In the genomic region with DNA sequence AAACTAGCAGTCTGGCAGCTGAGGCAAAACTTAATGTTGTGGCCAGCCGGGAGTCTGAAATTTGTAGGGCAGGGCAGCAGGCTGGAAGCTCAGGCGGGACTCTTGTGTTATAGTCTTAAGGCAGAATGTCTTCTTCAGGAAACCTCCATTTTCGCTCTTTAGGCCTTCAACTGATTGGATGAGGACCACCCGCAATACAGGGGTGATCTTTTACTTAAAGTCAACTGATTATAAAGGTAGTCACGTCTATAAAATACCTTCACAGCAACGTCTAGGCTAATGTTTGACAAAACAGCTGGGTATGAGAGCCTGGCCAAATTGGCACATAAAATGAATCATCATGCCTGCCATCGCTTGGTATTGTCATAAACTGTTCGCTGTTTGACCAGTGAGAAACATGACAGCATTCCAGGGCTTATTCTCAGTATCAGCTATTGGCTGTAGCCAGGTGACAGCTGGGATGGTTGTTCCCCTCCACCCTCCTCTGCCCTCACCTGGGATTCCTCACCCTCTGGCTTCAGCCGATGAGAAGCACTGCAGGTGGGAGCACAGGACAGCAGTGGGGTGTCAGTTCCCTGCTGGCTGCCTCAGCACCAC, we compare ENCODE assay signal across 27 cellular contexts. TPM values are rescaled to one million over a fixed set of nuclear protein-coding genes. Genes with fewer than 3 reads are reported as not detected.
"Had no signal": no experiment of that assay in that cellular context is flagged by ENCODE, and none has a peak within 500 bp of the region (broad histone marks: within the 10 kb centered on the region; RNA-seq: fewer than 3 reads in every experiment).

No MANE protein-coding gene starts in this region.

- H3K9ac ChIP-seq: neural progenitor cell had no signal

- FAIRE-seq: endothelial cell of umbilical vein, kidney had no signal

- H3K36me3 ChIP-seq: lower lobe of right lung, neural progenitor cell, upper lobe of right lung, vagina had no signal

- DNase-seq: effector CD4-positive, alpha-beta T cell; endodermal cell; erythroblast; foreskin keratinocyte; lower lobe of right lung; occipital lobe; retina; stimulated activated CD4-positive, alpha-beta T cell treated with anti-CD3 and anti-CD28 coated beads, Interleukin-2, amount 100 ng/mL, for 24 hours; stimulated activated CD4-positive, alpha-beta T cell treated with anti-CD3 and anti-CD28 coated beads, Interleukin-4, amount 100 ng/mL, for 4 hours; stimulated activated naive B cell treated with anti-CD40 and anti-IgM and Interleukin-4, amounts not matched to agents 10 μg/mL and 1 μg/mL and 100 μg/mL, for 72 hours; stimulated activated naive CD8-positive, alpha-beta T cell treated with anti-CD3 and anti-CD28 coated beads, Interleukin-15, amount 100 ng/mL, for 72 hours; testis; upper lobe of right lung had no signal

- H2AFZ ChIP-seq: hepatocyte, neural progenitor cell had no signal

- ATAC-seq: foreskin keratinocyte; lower lobe of right lung; natural killer cell treated with Interleukin-12 subunit alpha and Interleukin-12 subunit beta and Interleukin-15 and Interleukin-18, amount 100 ng/mL, for 72 hours; psoas muscle; sciatic nerve; stimulated activated naive B cell treated with anti-CD40 and anti-IgM and Interleukin-4, amounts not matched to agents 10 μg/mL and 1 μg/mL and 100 μg/mL, for 72 hours; stimulated activated naive CD8-positive, alpha-beta T cell treated with anti-CD3 and anti-CD28 coated beads, Interleukin-15, amount 100 ng/mL, for 72 hours; upper lobe of right lung had no signal

- H3K27me3 ChIP-seq: testis, tibial nerve, vagina had no signal

- H3K36me3 Mint-ChIP-seq: memory B cell; mesothelial cell of epicardium; natural killer cell treated with Interleukin-12 subunit alpha and Interleukin-12 subunit beta and Interleukin-15 and Interleukin-18, amount 100 ng/mL, for 72 hours; stimulated activated naive B cell treated with anti-CD40 and anti-IgM and Interleukin-4, amounts not matched to agents 10 μg/mL and 1 μg/mL and 100 μg/mL, for 72 hours had no signal

- H3K27ac ChIP-seq: coronary artery, foreskin keratinocyte, hepatocyte, lower lobe of right lung, neural progenitor cell, psoas muscle, testis, tibial nerve, upper lobe of right lung, vagina had no signal

- H3K4me3 Mint-ChIP-seq: endodermal cell; memory B cell; mesothelial cell of epicardium; natural killer cell treated with Interleukin-12 subunit alpha and Interleukin-12 subunit beta and Interleukin-15 and Interleukin-18, amount 100 ng/mL, for 72 hours; neural progenitor cell; stimulated activated naive B cell treated with anti-CD40 and anti-IgM and Interleukin-4, amounts not matched to agents 10 μg/mL and 1 μg/mL and 100 μg/mL, for 72 hours; stimulated activated naive CD8-positive, alpha-beta T cell treated with anti-CD3 and anti-CD28 coated beads, Interleukin-15, amount 100 ng/mL, for 72 hours had no signal

- H3K79me2 ChIP-seq: hepatocyte had no signal

- H3K4me2 ChIP-seq: hepatocyte, neural progenitor cell had no signal

- H3K27ac Mint-ChIP-seq: endodermal cell; memory B cell; mesothelial cell of epicardium; natural killer cell treated with Interleukin-12 subunit alpha and Interleukin-12 subunit beta and Interleukin-15 and Interleukin-18, amount 100 ng/mL, for 72 hours; neural progenitor cell; stimulated activated naive B cell treated with anti-CD40 and anti-IgM and Interleukin-4, amounts not matched to agents 10 μg/mL and 1 μg/mL and 100 μg/mL, for 72 hours had no signal

- H3K4me1 Mint-ChIP-seq: memory B cell; stimulated activated naive CD8-positive, alpha-beta T cell treated with anti-CD3 and anti-CD28 coated beads, Interleukin-15, amount 100 ng/mL, for 72 hours had no signal

- H3K9me3 Mint-ChIP-seq: endodermal cell; memory B cell; mesothelial cell of epicardium; natural killer cell treated with Interleukin-12 subunit alpha and Interleukin-12 subunit beta and Interleukin-15 and Interleukin-18, amount 100 ng/mL, for 72 hours; neural progenitor cell; stimulated activated naive B cell treated with anti-CD40 and anti-IgM and Interleukin-4, amounts not matched to agents 10 μg/mL and 1 μg/mL and 100 μg/mL, for 72 hours; stimulated activated naive CD8-positive, alpha-beta T cell treated with anti-CD3 and anti-CD28 coated beads, Interleukin-15, amount 100 ng/mL, for 72 hours had no signal

- H3K4me3 ChIP-seq: coronary artery, hepatocyte, lower lobe of right lung, neural progenitor cell, psoas muscle, testis, tibial nerve, upper lobe of right lung, vagina had no signal

- H3K9me3 ChIP-seq: lower lobe of right lung, psoas muscle, testis, tibial nerve, upper lobe of right lung, vagina had no signal

- H3K4me1 ChIP-seq: lower lobe of right lung, neural progenitor cell, psoas muscle, testis, upper lobe of right lung had no signal

RNA-seq across cellular contexts. Expression of a gene that starts 6.6 kb away (rescaled TPM):
- total RNA-seq: endothelial cell of umbilical vein; hepatocyte; natural killer cell treated with Interleukin-12 subunit alpha and Interleukin-12 subunit beta and Interleukin-15 and Interleukin-18, amount 100 ng/mL, for 72 hours; occipital lobe; psoas muscle; sciatic nerve; skeletal muscle tissue; subcutaneous adipose tissue had no signal
- polyA plus RNA-seq: hepatocyte, psoas muscle had no signal
